ENCODE assay signal across 1 cellular context in genomic region chr1:181117648-181118449, GRCh38.
TF ChIP-seq lines count a peak whose summit lies in the region.

No MANE protein-coding gene starts in this region.

TF ChIP-seq in IMR-90, 13 proteins besides CTCF, POLR2A, EP300 and RAD21:
- TF ChIP-seq RCOR1 (IDR thresholded peaks at IDR 0.05; ENCODE audit: insufficient replicate concordance, low read length) (no peak), MXI1 (IDR thresholded peaks at IDR 0.05; ENCODE audit: borderline replicate concordance, low read depth, low read length) (no peak)
